In the genomic region with DNA sequence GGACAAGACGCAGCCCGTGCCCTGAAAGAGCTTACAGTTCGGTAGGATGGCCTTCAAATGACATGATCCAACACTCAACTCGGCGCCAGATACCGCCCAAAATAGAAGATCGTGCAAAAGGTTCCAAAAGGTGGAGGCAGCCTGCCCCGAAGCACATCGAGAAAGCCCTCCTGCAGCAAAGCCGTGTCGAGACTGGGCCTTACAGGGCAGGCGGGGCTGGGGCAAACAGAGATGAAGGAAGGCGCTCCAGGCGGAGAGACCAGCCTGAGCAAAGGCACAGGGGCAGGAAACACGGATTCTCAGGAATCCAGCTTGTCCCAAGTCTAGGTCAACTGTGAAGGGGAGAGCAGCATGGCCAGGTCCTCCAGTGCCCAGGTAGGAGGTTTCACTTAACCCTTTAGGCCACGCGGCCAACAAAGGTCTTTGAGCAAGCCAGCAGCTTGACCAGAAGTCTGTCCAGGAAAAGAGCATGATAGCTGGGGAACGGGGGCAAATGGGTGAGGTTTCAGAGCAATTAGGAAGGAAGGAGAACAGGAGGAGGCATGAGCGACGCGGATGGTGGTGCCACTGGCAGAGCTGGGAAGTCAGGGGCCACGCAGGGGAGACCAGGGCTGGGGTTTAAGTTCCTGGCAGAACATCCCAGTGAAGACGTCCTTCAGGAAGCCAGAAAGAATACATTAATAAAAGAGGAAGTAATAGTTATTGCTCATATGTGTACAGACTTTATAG, we compare ENCODE assay signal across 9 cellular contexts. TPM values are rescaled to one million over a fixed set of nuclear protein-coding genes. Genes with fewer than 3 reads are reported as not detected.
DNase-seq lines count a peak whose midpoint lies in the region; ATAC-seq and TF ChIP-seq lines count a peak whose summit lies in the region.
"Had no signal": no experiment of that assay in that cellular context is flagged by ENCODE, and none has a peak within 500 bp of the region (broad histone marks: within the 10 kb centered on the region; RNA-seq: fewer than 3 reads in every experiment).

No MANE protein-coding gene starts in this region.

- 60 to 61% methylated on average over 23 of the region's 23 CpGs for WGBS in ectodermal cell, 2 experiments

- H3K9me3 Mint-ChIP-seq in progenitor cell of endocrine pancreas (ENCODE audit: low read depth) = no peaks in the 10 kb centered on the region

- no peak overlapping the region for H3K27ac ChIP-seq in ectodermal cell (ENCODE audit: insufficient read depth, low read depth, low read length, poor library complexity, severe bottlenecking)

- peaks cover 14% of the 10 kb centered on the region for H3K27me3 ChIP-seq in ectodermal cell (ENCODE audit: control insufficient read depth, insufficient read depth, low read length, poor library complexity, severe bottlenecking)

- H3K4me1 Mint-ChIP-seq in progenitor cell of endocrine pancreas (ENCODE audit: low read depth) = peaks cover 16% of the 10 kb centered on the region

- no peaks in the 10 kb centered on the region for H3K36me3 ChIP-seq in ectodermal cell (ENCODE audit: control insufficient read depth, insufficient read depth, low read length)
- H3K36me3 ChIP-seq: thoracic aorta had no signal

- DNase-seq in NOMO-1 (lab: John Stamatoyannopoulos, UW; ENCODE audit: unreplicated experiment in 2 of 2) (peak; percentile 16 to 61), progenitor cell of endocrine pancreas (ENCODE audit: low spot score, unreplicated experiment) (no peak), DMS153 (lab: John Stamatoyannopoulos, UW) (no peak)

- H3K4me3 ChIP-seq in ectodermal cell (ENCODE audit: insufficient read depth, low read depth, low read length) = peak overlapping the region; percentile 49

- H3K4me3 Mint-ChIP-seq in progenitor cell of endocrine pancreas (ENCODE audit: low read depth) = peak overlapping the region; percentile 67

- no peaks in the 10 kb centered on the region for H3K4me1 ChIP-seq in ectodermal cell (ENCODE audit: control insufficient read depth, insufficient read depth, low read length)

- no peaks in the 10 kb centered on the region for H3K9me3 ChIP-seq in ectodermal cell (ENCODE audit: control insufficient read depth, low read length)
- H3K9me3 ChIP-seq: thoracic aorta had no signal

- no peak for TF ChIP-seq CTCF in progenitor cell of endocrine pancreas (IDR thresholded peaks at IDR 0.05; ENCODE audit: unreplicated experiment)

- H3K36me3 Mint-ChIP-seq in progenitor cell of endocrine pancreas (ENCODE audit: insufficient read depth) = no peaks in the 10 kb centered on the region

- H3K27me3 Mint-ChIP-seq in progenitor cell of endocrine pancreas = peaks cover 8% of the 10 kb centered on the region

- peak overlapping the region; percentile 42 for H3K27ac Mint-ChIP-seq in progenitor cell of endocrine pancreas

- peak; percentile 1 for ATAC-seq in GM18498 (IDR thresholded peaks at IDR 0.05; ENCODE audit: unreplicated experiment)
- no peak for ATAC-seq in HG03432 (IDR thresholded peaks at IDR 0.05; ENCODE audit: unreplicated experiment)
- ATAC-seq in GM21447 (IDR thresholded peaks at IDR 0.05; ENCODE audit: unreplicated experiment) = no peak

RNA-seq across cellular contexts. Expression of gene EIF1, which starts 21.2 kb away (rescaled TPM):
- 533 TPM for polyA plus RNA-seq in ectodermal cell (2013, experiment 1 of 4)
- 531 TPM for polyA plus RNA-seq in ectodermal cell (2013, experiment 2 of 4)
- polyA plus RNA-seq in ectodermal cell (2013, experiment 3 of 4) = 503 TPM
- polyA plus RNA-seq in ectodermal cell (2013, experiment 4 of 4) = 534 TPM
- total RNA-seq in progenitor cell of endocrine pancreas = 622 and 652 TPM in 2 replicates

RNA-seq across cellular contexts. Expression of gene KRT17, which starts 43.1 kb away (rescaled TPM):
- polyA plus RNA-seq in ectodermal cell (2013, experiment 1 of 4) = 1.8 TPM
- 1.8 TPM for polyA plus RNA-seq in ectodermal cell (2013, experiment 2 of 4)
- polyA plus RNA-seq in ectodermal cell (2013, experiment 3 of 4) = 1.3 TPM
- 1.1 TPM for polyA plus RNA-seq in ectodermal cell (2013, experiment 4 of 4)
- 0.22 and 0.46 TPM in 2 replicates for total RNA-seq in progenitor cell of endocrine pancreas

RNA-seq across cellular contexts. Expression of gene GAST, which starts 44.7 kb away (rescaled TPM):
- not detected for polyA plus RNA-seq in ectodermal cell (2013, experiment 1 of 4)
- not detected for polyA plus RNA-seq in ectodermal cell (2013, experiment 2 of 4)
- polyA plus RNA-seq in ectodermal cell (2013, experiment 3 of 4) = not detected
- not detected for polyA plus RNA-seq in ectodermal cell (2013, experiment 4 of 4)
- total RNA-seq in progenitor cell of endocrine pancreas = 28.1 and 32.0 TPM in 2 replicates
- total RNA-seq: kidney epithelial cell, thoracic aorta had no signal

RNA-seq across cellular contexts. Expression of gene KRT16, which starts 54.9 kb away (rescaled TPM):
- polyA plus RNA-seq in ectodermal cell (2013, experiment 1 of 4) = 0.31 TPM
- polyA plus RNA-seq in ectodermal cell (2013, experiment 2 of 4) = 0.16 TPM
- 0.27 TPM for polyA plus RNA-seq in ectodermal cell (2013, experiment 3 of 4)
- not detected for polyA plus RNA-seq in ectodermal cell (2013, experiment 4 of 4)
- total RNA-seq in progenitor cell of endocrine pancreas = not detected in 2 replicates

Comparison
In these comparisons a context has a peak if more than half of its experiments do, and no peak if none do; other contexts are left out.
1. DNase-seq: peak in NOMO-1 (2 of 2); none in progenitor cell of endocrine pancreas (single experiment) and DMS153 (single experiment).